1 cellular context compared by ENCODE assay signal in the genomic region with DNA sequence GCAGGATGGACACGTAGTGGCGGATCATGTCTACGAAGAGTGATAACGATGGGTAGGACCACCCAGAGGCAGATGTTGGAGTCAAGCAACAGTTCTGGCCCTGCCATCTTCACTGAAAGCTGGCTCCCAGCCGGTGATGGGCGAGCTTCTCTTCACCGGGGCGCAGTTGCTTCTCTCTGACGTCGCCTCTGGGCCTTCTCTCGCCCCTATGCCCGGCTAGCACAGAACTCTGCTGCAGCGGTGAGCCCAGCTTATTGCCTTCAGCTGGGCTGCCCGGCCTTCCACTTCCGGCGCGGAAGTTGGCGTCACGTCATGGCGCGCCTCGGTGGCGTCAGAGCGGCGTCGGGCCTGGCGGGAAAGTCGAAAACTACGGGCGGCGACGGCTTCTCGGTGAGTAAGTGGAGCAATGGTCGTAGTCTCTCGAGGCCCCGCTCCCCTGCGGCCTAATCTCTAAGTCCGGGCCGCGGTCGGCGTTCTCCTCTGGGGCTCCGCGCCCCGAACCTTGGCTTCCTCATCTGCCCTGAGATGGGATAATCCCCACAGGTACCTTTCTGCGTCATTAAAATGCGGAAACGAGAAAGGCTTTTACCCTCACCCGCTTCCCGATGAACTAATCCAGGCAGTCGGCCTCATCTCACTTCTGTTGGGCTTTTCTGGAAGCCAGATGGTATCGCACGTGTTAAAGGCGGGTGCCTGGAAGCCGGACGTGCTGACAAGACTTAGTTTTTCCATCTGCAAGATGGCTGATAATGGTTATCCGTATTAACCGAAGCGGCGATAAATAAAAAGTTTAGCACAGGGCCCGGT.
TF ChIP-seq lines count a peak whose summit lies in the region.

FANCD2 (plus strand) TSS at position 354 of the 807 bp plus-strand sequence. CDS start 2,221 bp downstream, outside the sequence.

TF ChIP-seq in WTC11, 78 proteins besides CTCF, POLR2A, EP300 and RAD21 (continued from another document):
- no peak for TF ChIP-seq ZNF219 (CRISPR knock-in tag; IDR thresholded peaks at IDR 0.05; ENCODE audit: borderline replicate concordance)
- TF ChIP-seq ATF6 (CRISPR knock-in tag; IDR thresholded peaks at IDR 0.05), result no peak
- no peak for TF ChIP-seq HMGA2 (CRISPR knock-in tag; IDR thresholded peaks at IDR 0.05)
- TF ChIP-seq TEAD1 (CRISPR knock-in tag; IDR thresholded peaks at IDR 0.05), result peak; percentile 94; the same call in 1 of the 2 replicates
- TF ChIP-seq ZBTB21 (CRISPR knock-in tag; IDR thresholded peaks at IDR 0.05; ENCODE audit: borderline replicate concordance), result peak; percentile 94; the same call in 1 of the 2 replicates
- no peak for TF ChIP-seq ZNF138 (CRISPR knock-in tag; conservative IDR thresholded peaks at IDR 0.05)
- TF ChIP-seq ELF4 (CRISPR knock-in tag; IDR thresholded peaks at IDR 0.05; ENCODE audit: low read depth), result no peak
